ENCODE assay signal across 13 cellular contexts in genomic region chr22:30830907-30831306, GRCh38.
DNase-seq lines count a peak whose midpoint lies in the region; ATAC-seq and TF ChIP-seq lines count a peak whose summit lies in the region.
"Had no signal": no experiment of that assay in that cellular context is flagged by ENCODE, and none has a peak within 500 bp of the region (broad histone marks: within the 10 kb centered on the region; RNA-seq: fewer than 3 reads in every experiment).

No MANE protein-coding gene starts in this region.

- H3K4me1 ChIP-seq in SK-N-SH (ENCODE audit: control insufficient read depth in 1 of 2, insufficient read depth in 2 of 2, low read depth in 1 of 2, low read length in 1 of 2) (peaks cover 8 to 10% of the 10 kb centered on the region in 2 experiments; a peak in 2 of 4 replicates), aorta (ENCODE audit: control insufficient read depth in 1 of 2, insufficient read depth in 2 of 2, low read length in 2 of 2) (no peaks in the 10 kb centered on the region)

- TF ChIP-seq RAD21 in SK-N-SH (IDR thresholded peaks at IDR 0.05; ENCODE audit: low read length), result no peak

- TF ChIP-seq CTCF in SK-N-SH (IDR thresholded peaks at IDR 0.05), result no peak

- H4K20me1 ChIP-seq in SK-N-SH (ENCODE audit: insufficient read depth), result no peaks in the 10 kb centered on the region

- H3K79me2 ChIP-seq in SK-N-SH (ENCODE audit: insufficient read depth), result no peaks in the 10 kb centered on the region

- POLR2A ChIA-PET in SK-N-SH (lab: Yijun Ruan, JAX), result no interaction called here

- peak overlapping the region; percentile 13; the same call in 1 of the 2 replicates for H3K9ac ChIP-seq in SK-N-SH

- WGBS in SK-N-SH (ENCODE audit: low lambda C conversion rate), result 54% methylated on average over 7 of the region's 7 CpGs
- WGBS in aorta, 2 donors, result 25 to 34% methylated on average over 7 of the region's 7 CpGs

- intact Hi-C loops in aorta (cut with DNase I), result no loop called here

- ATAC-seq in GM21381 (IDR thresholded peaks at IDR 0.05; ENCODE audit: unreplicated experiment) (no peak), aorta (ENCODE audit: low FRiP score) (no peak)
- ATAC-seq: stimulated activated naive CD8-positive, alpha-beta T cell treated with anti-CD3 and anti-CD28 coated beads, Interleukin-15, amount 100 ng/mL, for 72 hours had no signal

- H3K27ac ChIP-seq in SK-N-SH (ENCODE audit: low read depth in 2 of 2, low read length in 1 of 2), result peak overlapping the region in 1 of 2 experiments; percentile 81; a peak in 2 of 4 replicates
- H3K27ac ChIP-seq in skin epidermis, result peak overlapping the region in 17 of 21 experiments; percentile 29 to 86 (median 71)
- H3K27ac ChIP-seq in aorta (ENCODE audit: low read depth in 1 of 2, low read length in 2 of 2), result no peak overlapping the region
- H3K27ac ChIP-seq: adrenal gland had no signal

- H3K27me3 ChIP-seq in H7 (ENCODE audit: control insufficient read depth, insufficient read depth, low read length) (no peaks in the 10 kb centered on the region), SK-N-SH (ENCODE audit: insufficient read depth) (no peaks in the 10 kb centered on the region), aorta (ENCODE audit: control insufficient read depth in 1 of 2, insufficient read depth in 2 of 2, low read length in 1 of 2) (no peaks in the 10 kb centered on the region)
- H3K27me3 ChIP-seq: adrenal gland had no signal

- H3F3A ChIP-seq in SK-N-SH (replicated peaks; ENCODE audit: insufficient read depth), result peaks cover 13% of the 10 kb centered on the region

- no peaks in the 10 kb centered on the region for H3K9me2 ChIP-seq in SK-N-SH

- no peak overlapping the region for H2AFZ ChIP-seq in SK-N-SH (ENCODE audit: low read depth)

- H3K4me2 ChIP-seq in SK-N-SH, result peak overlapping the region; percentile 25; the same call in 1 of the 2 replicates

- H3K36me3 ChIP-seq in H7 (replicated peaks; ENCODE audit: control insufficient read depth, insufficient read depth, low read length), result no peaks in the 10 kb centered on the region
- H3K36me3 ChIP-seq in SK-N-SH (replicated peaks in 1 of 2; ENCODE audit: control insufficient read depth in 1 of 2, insufficient read depth in 2 of 2, low read length in 1 of 2), result no peaks in the 10 kb centered on the region
- H3K36me3 ChIP-seq in aorta (ENCODE audit: control insufficient read depth in 1 of 2, insufficient read depth in 2 of 2, low read length in 1 of 2), result no peaks in the 10 kb centered on the region
- H3K36me3 ChIP-seq: adrenal gland had no signal

- DNase-seq in H7 (peak; percentile 43), SK-N-SH (no peak), fibroblast of the conjunctiva (ENCODE audit: low read depth) (peak; percentile 80), cerebellar nuclear complex (lab: John Stamatoyannopoulos, UW) (no peak), aorta (no peak)
- no peak for DNase-seq in effector CD4-positive, alpha-beta T cell
- DNase-seq: activated B cell treated with CpG ODN at 0.5 μM for 24 hours; NCI-H774; stimulated activated CD4-positive, alpha-beta T cell treated with anti-CD3 and anti-CD28 coated beads, Interleukin-12 subunit alpha, Interleukin-12 subunit beta, amount 100 ng/mL, for 4 hours; stimulated activated naive CD8-positive, alpha-beta T cell treated with anti-CD3 and anti-CD28 coated beads, Interleukin-15, amount 100 ng/mL, for 72 hours had no signal

- H3K4me3 ChIP-seq in H7 (ENCODE audit: insufficient read depth, low read depth, low read length), result no peak overlapping the region
- H3K4me3 ChIP-seq in SK-N-SH (ENCODE audit: low read depth in 2 of 2, low read length in 1 of 2), result no peak overlapping the region
- no peak overlapping the region for H3K4me3 ChIP-seq in skin epidermis
- no peak overlapping the region for H3K4me3 ChIP-seq in aorta (ENCODE audit: low read length in 2 of 2)
- H3K4me3 ChIP-seq: adrenal gland had no signal

- no peaks in the 10 kb centered on the region for H3K9me3 ChIP-seq in SK-N-SH
- H3K9me3 ChIP-seq in aorta (ENCODE audit: control insufficient read depth, low read length), result no peaks in the 10 kb centered on the region
- H3K9me3 ChIP-seq: adrenal gland had no signal

- no peak; a peak in 1 of 4 replicates for TF ChIP-seq EP300 in SK-N-SH (IDR thresholded peaks at IDR 0.05; ENCODE audit: borderline replicate concordance in 1 of 2, low read depth in 1 of 2, low read length in 1 of 2)

- CTCF ChIA-PET in SK-N-SH (lab: Yijun Ruan, JAX), result interaction anchor here (0.8 to 1.2 kb wide), 2 partner anchors 10 to 36 kb away, joined by 3 read pairs; no protein-coding TSS in a partner anchor

TF ChIP-seq in SK-N-SH, 30 proteins besides CTCF, POLR2A, EP300 and RAD21:
- no peak for TF ChIP-seq MEF2A (IDR thresholded peaks at IDR 0.05; ENCODE audit: borderline replicate concordance, low read depth)
- TF ChIP-seq SIN3A (IDR thresholded peaks at IDR 0.05; ENCODE audit: borderline replicate concordance, low read depth, low read length), result no peak
- TF ChIP-seq NFIC (IDR thresholded peaks at IDR 0.05; ENCODE audit: borderline replicate concordance), result peak; percentile 89
- TF ChIP-seq JUND (IDR thresholded peaks at IDR 0.05), result peak; percentile 38
- peak; percentile 60; the same call in 1 of the 2 replicates for TF ChIP-seq TEAD4 (IDR thresholded peaks at IDR 0.05; ENCODE audit: borderline replicate concordance, insufficient read depth)
- TF ChIP-seq TCF12 (IDR thresholded peaks at IDR 0.05), result peak; percentile 49; the same call in 1 of the 2 replicates
- no peak for TF ChIP-seq CHD2 (IDR thresholded peaks at IDR 0.05; ENCODE audit: low read length, partially characterized antibody)
- peak; percentile 54; the same call in 1 of the 2 replicates for TF ChIP-seq FOSL2 (IDR thresholded peaks at IDR 0.05; ENCODE audit: borderline replicate concordance, low read depth)
- TF ChIP-seq MAX (IDR thresholded peaks at IDR 0.05; ENCODE audit: low read depth), result 0 out of 2 replicates have a peak, but pooled peaks have one; percentile 28
- TF ChIP-seq MXI1 (IDR thresholded peaks at IDR 0.05; ENCODE audit: low read depth, low read length), result no peak
- TF ChIP-seq EZH2phosphoT487 (IDR thresholded peaks at IDR 0.05; ENCODE audit: borderline replicate concordance, low read depth), result no peak

Comparison
In these comparisons a context has a peak if more than half of its experiments do, and no peak if none do; other contexts are left out.
1. DNase-seq: peak in H7 (single experiment) and fibroblast of the conjunctiva (single experiment); none in SK-N-SH (single experiment), cerebellar nuclear complex (0 of 2), effector CD4-positive, alpha-beta T cell (single experiment) and aorta (0 of 2).
2. H3K27ac ChIP-seq: peak in skin epidermis (17 of 21); none in aorta (0 of 2).